7 cellular contexts compared by ENCODE assay signal in the genomic region with DNA sequence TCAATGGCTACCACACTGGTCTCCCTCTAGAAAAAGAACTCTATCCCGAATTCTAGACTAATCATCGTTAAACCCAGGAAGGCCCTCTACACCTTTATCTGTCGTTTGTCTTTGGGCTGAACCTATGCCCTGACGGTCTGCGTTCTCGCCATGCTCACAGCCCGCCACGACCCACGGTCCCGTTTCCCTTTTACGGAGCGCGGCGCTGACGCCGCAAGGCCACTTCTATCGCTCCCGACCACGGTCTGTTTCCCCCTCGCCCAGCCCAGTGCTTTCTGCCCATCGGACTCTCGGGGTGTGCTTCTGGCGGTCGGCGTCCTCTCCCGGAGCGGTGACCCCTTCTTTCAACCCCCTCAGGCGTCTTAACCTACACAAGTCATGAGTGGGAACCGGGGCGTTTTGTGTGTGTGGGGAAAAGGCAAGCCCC. TPM values are rescaled to one million over a fixed set of nuclear protein-coding genes. Genes with fewer than 3 reads are reported as not detected.
DNase-seq lines count a peak whose midpoint lies in the region; ATAC-seq and TF ChIP-seq lines count a peak whose summit lies in the region.

No MANE protein-coding gene starts in this region.

- H3K27ac Mint-ChIP-seq in stimulated activated memory B cell treated with anti-CD40 and anti-IgM and Interleukin-4, amounts not matched to agents 10 μg/mL and 1 μg/mL and 100 μg/mL, for 72 hours = peak overlapping the region; percentile 95

- H3K36me3 Mint-ChIP-seq in stimulated activated memory B cell treated with anti-CD40 and anti-IgM and Interleukin-4, amounts not matched to agents 10 μg/mL and 1 μg/mL and 100 μg/mL, for 72 hours = peaks cover 10% of the 10 kb centered on the region

- no peaks in the 10 kb centered on the region for H3K9me3 Mint-ChIP-seq in stimulated activated memory B cell treated with anti-CD40 and anti-IgM and Interleukin-4, amounts not matched to agents 10 μg/mL and 1 μg/mL and 100 μg/mL, for 72 hours

- H3K4me1 Mint-ChIP-seq in stimulated activated memory B cell treated with anti-CD40 and anti-IgM and Interleukin-4, amounts not matched to agents 10 μg/mL and 1 μg/mL and 100 μg/mL, for 72 hours = peaks cover 18% of the 10 kb centered on the region

- TF ChIP-seq CTCF in epithelial cell of esophagus (IDR thresholded peaks at IDR 0.05; ENCODE audit: insufficient read depth, low read depth, low read length, missing control alignments) = no peak

- peak; percentile 13 for ATAC-seq in GM18520 (IDR thresholded peaks at IDR 0.05; ENCODE audit: unreplicated experiment)
- ATAC-seq in HG02852 (IDR thresholded peaks at IDR 0.05; ENCODE audit: unreplicated experiment) = peak; percentile 40
- peak; percentile 62 for ATAC-seq in stimulated activated memory B cell treated with anti-CD40 and anti-IgM and Interleukin-4, amounts not matched to agents 10 μg/mL and 1 μg/mL and 100 μg/mL, for 72 hours

- H3K27me3 Mint-ChIP-seq in stimulated activated memory B cell treated with anti-CD40 and anti-IgM and Interleukin-4, amounts not matched to agents 10 μg/mL and 1 μg/mL and 100 μg/mL, for 72 hours = no peaks in the 10 kb centered on the region

- DNase-seq in NCI-H345 treated with DMSO at 0.1 percent for 48 hours (lab: John Stamatoyannopoulos, UW; ENCODE audit: unreplicated experiment) (peak; percentile 28), epithelial cell of esophagus (ENCODE audit: low read depth) (peak; percentile 39), mucosa of gallbladder (ENCODE audit: low spot score) (peak; percentile 22)
- peak; percentile 77 for DNase-seq in activated CD8-positive, alpha-beta memory T cell treated with anti-CD3 and anti-CD28 coated beads, Interleukin-2, amount 50 U/mL, for 48 hours

- H3K4me3 ChIP-seq in epithelial cell of esophagus (ENCODE audit: low read length) = peak overlapping the region; percentile 80

- peak overlapping the region; percentile 100 for H3K4me3 Mint-ChIP-seq in stimulated activated memory B cell treated with anti-CD40 and anti-IgM and Interleukin-4, amounts not matched to agents 10 μg/mL and 1 μg/mL and 100 μg/mL, for 72 hours

RNA-seq across cellular contexts. Expression of a gene that starts 1.0 kb away (rescaled TPM):
- 5.0 TPM for total RNA-seq in mucosa of gallbladder

Comparison
In these comparisons a context has a peak if more than half of its experiments do, and no peak if none do; other contexts are left out.
1. Peak in every context shown above with its lines: DNase-seq, ATAC-seq and H3K4me3 ChIP-seq.
2. DNase-seq: peak in every context shown above with its lines; median percentile 77 in activated CD8-positive, alpha-beta memory T cell treated with anti-CD3 and anti-CD28 coated beads, Interleukin-2, amount 50 U/mL, for 48 hours; 39 in epithelial cell of esophagus; 28 in NCI-H345 treated with DMSO at 0.1 percent for 48 hours; 22 in mucosa of gallbladder.